In the genomic region with DNA sequence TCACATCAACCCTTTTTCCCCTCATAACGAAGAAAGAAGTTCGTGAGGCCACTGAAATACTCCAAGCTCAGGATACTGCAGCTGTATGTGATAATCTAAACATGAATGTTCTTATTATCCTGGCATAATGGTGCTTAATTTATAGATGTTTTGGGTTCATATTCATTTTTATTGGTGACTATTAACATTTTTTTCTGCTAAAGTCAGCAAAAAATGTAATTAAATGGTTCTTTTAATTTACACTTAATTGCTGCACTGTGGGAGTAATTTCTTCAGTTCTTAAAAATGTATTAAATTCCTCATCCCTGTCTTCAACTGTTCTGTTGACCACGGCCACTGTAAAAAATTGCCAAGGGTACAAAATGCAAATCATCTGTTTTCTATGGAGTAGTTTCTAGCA, we compare ENCODE assay signal across 30 cellular contexts.
"Had no signal": no experiment of that assay in that cellular context is flagged by ENCODE, and none has a peak within 500 bp of the region (broad histone marks: within the 10 kb centered on the region; RNA-seq: fewer than 3 reads in every experiment).

No MANE protein-coding gene starts in this region.

- H3K9ac ChIP-seq: neural progenitor cell, parathyroid adenoma had no signal

- H3K4me3 ChIP-seq: neural progenitor cell, ovary, psoas muscle, skin epidermis, smooth muscle cell, spleen, suprapubic skin, testis, tibial artery, transverse colon, upper lobe of right lung, vagina had no signal

- H2AFZ ChIP-seq: neural progenitor cell, parathyroid adenoma had no signal

- DNase-seq: naive thymus-derived CD8-positive, alpha-beta T cell; occipital lobe; ovary; posterior cingulate gyrus; psoas muscle; right cardiac atrium; spleen; stimulated activated CD4-positive, alpha-beta T cell treated with anti-CD3 and anti-CD28 coated beads, Interleukin-12 subunit alpha, Interleukin-12 subunit beta, amount 100 ng/mL, for 4 hours; stimulated activated CD4-positive, alpha-beta T cell treated with anti-CD3 and anti-CD28 coated beads, Interleukin-1b, Interleukin-23, amount 100 ng/mL, for 48 hours; stimulated activated CD4-positive, alpha-beta T cell treated with anti-CD3 and anti-CD28 coated beads, Interleukin-4, amount 100 ng/mL, for 1 hour; stimulated activated CD4-positive, alpha-beta T cell treated with anti-CD3 and anti-CD28 coated beads, Interleukin-4, amount 100 ng/mL, for 4 hours; stimulated activated CD8-positive, alpha-beta memory T cell treated with anti-CD3 and anti-CD28 coated beads, Interleukin-4, amount 100 ng/mL, for 48 hours; stimulated activated naive CD4-positive, alpha-beta T cell; stimulated activated naive CD8-positive, alpha-beta T cell treated with anti-CD3 and anti-CD28 coated beads, Interleukin-15, amount 100 ng/mL, for 72 hours; stimulated activated naive CD8-positive, alpha-beta T cell treated with anti-CD3 and anti-CD28 coated beads, Interleukin-15, Interleukin-2, amounts not matched to agents 100 U/mL and 50 U/mL, for 24 hours; substantia nigra; testis; tibial artery; transverse colon; upper lobe of right lung had no signal

- ATAC-seq: naive thymus-derived CD8-positive, alpha-beta T cell; natural killer cell treated with Interleukin-12 subunit alpha and Interleukin-12 subunit beta and Interleukin-15 and Interleukin-18, amount 100 ng/mL, for 72 hours; psoas muscle; right cardiac atrium; sciatic nerve; stimulated activated memory B cell treated with anti-CD40 and anti-IgM and Interleukin-4, amounts not matched to agents 10 μg/mL and 1 μg/mL and 100 μg/mL, for 72 hours; stimulated activated naive CD8-positive, alpha-beta T cell treated with anti-CD3 and anti-CD28 coated beads, Interleukin-15, amount 100 ng/mL, for 72 hours; stimulated activated naive CD8-positive, alpha-beta T cell treated with anti-CD3 and anti-CD28 coated beads, Interleukin-15, Interleukin-2, amounts not matched to agents 100 U/mL and 50 U/mL, for 24 hours; upper lobe of right lung had no signal

- H3K79me2 ChIP-seq: parathyroid adenoma had no signal

- H3K27me3 ChIP-seq: neural progenitor cell, ovary, spleen, suprapubic skin, testis, tibial artery, transverse colon, upper lobe of right lung, vagina had no signal

- FAIRE-seq: urothelium cell line had no signal

- H3K4me2 ChIP-seq: neural progenitor cell, smooth muscle cell had no signal

- H3K36me3 ChIP-seq: neural progenitor cell, ovary, spleen, suprapubic skin, tibial artery, transverse colon, upper lobe of right lung, vagina had no signal

- H3K27ac ChIP-seq: neural progenitor cell, ovary, parathyroid adenoma, psoas muscle, skin epidermis, spleen, suprapubic skin, testis, tibial artery, transverse colon, upper lobe of right lung, vagina had no signal

- H3K4me1 ChIP-seq: parathyroid adenoma, psoas muscle, spleen, suprapubic skin, testis, tibial artery, transverse colon, upper lobe of right lung, vagina had no signal

- H3K9me3 ChIP-seq: ovary, psoas muscle, spleen, suprapubic skin, testis, tibial artery, transverse colon, upper lobe of right lung, vagina had no signal
